Comparison of ENCODE assay signal across 8 cellular contexts in the genomic region with DNA sequence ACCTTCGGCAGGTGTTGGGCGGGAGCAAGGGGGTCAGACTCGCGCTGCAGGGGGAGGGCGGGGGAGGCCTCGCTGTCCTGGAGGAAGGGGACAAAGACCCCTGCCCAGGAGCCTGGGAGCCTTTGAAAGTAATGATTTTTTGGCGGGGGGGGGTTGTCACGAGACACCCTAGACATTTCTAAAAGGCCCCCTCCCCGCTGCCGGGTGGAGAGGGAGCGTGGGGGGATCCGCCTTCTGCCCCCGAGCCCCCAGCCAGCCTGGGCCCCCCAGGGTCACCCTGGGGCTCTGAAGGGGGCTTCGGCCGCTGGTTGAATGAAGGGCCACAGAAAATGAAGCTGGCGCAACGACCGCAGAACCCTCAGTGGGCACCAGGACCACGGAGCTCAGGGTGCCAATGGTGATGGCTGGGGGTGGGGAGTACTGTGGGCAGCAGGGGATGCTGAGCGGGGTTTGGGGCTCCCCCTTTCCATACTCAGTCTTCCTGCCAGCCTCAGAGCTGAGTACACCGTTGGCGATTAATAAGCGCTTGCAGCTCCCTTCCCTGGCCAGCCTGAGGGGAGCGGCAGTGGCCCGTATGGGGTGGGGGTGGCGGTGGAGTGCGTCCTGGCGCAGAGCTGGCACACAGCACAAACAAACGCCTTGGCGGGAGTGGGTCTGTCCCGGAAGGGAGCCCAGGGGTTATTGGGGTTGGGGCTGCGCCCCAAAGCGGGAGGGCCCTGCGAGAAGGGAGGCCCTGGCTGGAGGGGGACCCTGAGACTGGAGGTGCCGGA. TPM values are rescaled to one million over a fixed set of nuclear protein-coding genes. Genes with fewer than 3 reads are reported as not detected.
DNase-seq lines count a peak whose midpoint lies in the region; ATAC-seq and TF ChIP-seq lines count a peak whose summit lies in the region.

No MANE protein-coding gene starts in this region.

- H3K9me3 Mint-ChIP-seq in CD4-positive, alpha-beta memory T cell = peaks cover 0 to 5% (median 0%) of the 10 kb centered on the region in 8 donors
- peaks cover 4% of the 10 kb centered on the region for H3K9me3 Mint-ChIP-seq in MCF 10A (ENCODE audit: unreplicated experiment)

- H3K4me1 ChIP-seq in CD4-positive, alpha-beta memory T cell (ENCODE audit: insufficient read depth, low read length) = peaks cover 30% of the 10 kb centered on the region
- H3K4me1 ChIP-seq in mucosa of rectum (ENCODE audit: control insufficient read depth in 2 of 2, insufficient read depth in 2 of 2, low read length in 2 of 2) = peaks cover 34 to 47% of the 10 kb centered on the region in 2 donors
- H3K4me1 ChIP-seq in uterus = peaks cover 0 to 36% of the 10 kb centered on the region in 2 donors

- TF ChIP-seq CTCF in MCF 10A (IDR thresholded peaks at IDR 0.05; ENCODE audit: unreplicated experiment) = no peak
- no peak for TF ChIP-seq CTCF in uterus (IDR thresholded peaks at IDR 0.05)

- H3K27me3 ChIP-seq in CD4-positive, alpha-beta memory T cell (ENCODE audit: insufficient read depth, low read length) = no peaks in the 10 kb centered on the region
- H3K27me3 ChIP-seq in mucosa of rectum (ENCODE audit: control insufficient read depth in 2 of 2, insufficient read depth in 2 of 2, low read length in 2 of 2) (no peaks in the 10 kb centered on the region), uterus (peaks cover 0 to 5% of the 10 kb centered on the region in 2 donors)

- peaks cover 0 to 2% of the 10 kb centered on the region in 2 donors for H3K36me3 Mint-ChIP-seq in CD4-positive, alpha-beta memory T cell
- peaks cover 8% of the 10 kb centered on the region for H3K36me3 Mint-ChIP-seq in MCF 10A (ENCODE audit: insufficient read depth, unreplicated experiment)

- intact Hi-C loops in CD4-positive, alpha-beta memory T cell (cut with micrococcal nuclease) = loop anchor here (5.0 kb wide), 1 partner anchor 191 kb away; no protein-coding TSS in a partner anchor
- intact Hi-C loops in MCF 10A (cut with micrococcal nuclease) = no loop called here
- intact Hi-C loops in uterus (cut with DNase I; ENCODE audit: low total_unique reads) = no loop called here

- peak; percentile 38 to 76 (median 51) for DNase-seq in CD4-positive, alpha-beta memory T cell
- DNase-seq in NCI-H345 (lab: John Stamatoyannopoulos, UW) (peak; percentile 71), MCF 10A (ENCODE audit: unreplicated experiment) (no peak), uterus (peak in 1 of 2 donors; percentile 34), left lobe of liver (ENCODE audit: low spot score) (no peak), NCI-H1436 treated with DMSO at 0.1 percent for 48 hours (lab: John Stamatoyannopoulos, UW) (no peak), foreskin melanocyte (no peak)

- POLR2A ChIA-PET in CD4-positive, alpha-beta memory T cell (lab: Charles Lee; ENCODE audit: partially characterized antibody) = interaction anchor here (0.6 to 5.7 kb wide), 11 partner anchors 8 to 368 kb away, joined by 3 to 72 read pairs (median 5); partner anchors contain the start of genes LSP1 and TOLLIP
- POLR2A ChIA-PET in MCF 10A (lab: Yijun Ruan, JAX) = interaction anchor here (0.9 to 2.6 kb wide), 3 partner anchors 14 to 26 kb away, joined by 3 to 16 read pairs (median 4); no protein-coding TSS in a partner anchor

- H3K4me1 Mint-ChIP-seq in CD4-positive, alpha-beta memory T cell = peaks cover 7 to 32% (median 10%) of the 10 kb centered on the region in 4 donors
- H3K4me1 Mint-ChIP-seq in MCF 10A (ENCODE audit: insufficient read depth, unreplicated experiment) = peaks cover 13% of the 10 kb centered on the region

- H3K27ac Mint-ChIP-seq in CD4-positive, alpha-beta memory T cell = peak overlapping the region; percentile 91 to 97 (median 95)
- H3K27ac Mint-ChIP-seq in MCF 10A (ENCODE audit: low read depth, unreplicated experiment) = no peak overlapping the region

- peak overlapping the region; percentile 42 to 58 for H3K4me3 ChIP-seq in CD4-positive, alpha-beta memory T cell (ENCODE audit: low read length in 2 of 2)
- H3K4me3 ChIP-seq in mucosa of rectum (ENCODE audit: low read length in 2 of 2) = peak overlapping the region; percentile 69 to 71
- peak overlapping the region; percentile 18 to 44 for H3K4me3 ChIP-seq in uterus

- CTCF ChIA-PET in CD4-positive, alpha-beta memory T cell (lab: Charles Lee; ENCODE audit: partially characterized antibody) = interaction anchor here (0.8 to 3.6 kb wide), 12 partner anchors 8 to 371 kb away, joined by 3 to 54 read pairs (median 8); partner anchors contain the start of gene KRTAP5-1
- CTCF ChIA-PET in MCF 10A (lab: Yijun Ruan, JAX) = interaction anchor here (0.5 to 2.9 kb wide), 10 partner anchors 9 to 1125 kb away, joined by 3 to 94 read pairs (median 6); no protein-coding TSS in a partner anchor

- peak overlapping the region; percentile 78 to 95 (median 86) for H3K4me3 Mint-ChIP-seq in CD4-positive, alpha-beta memory T cell
- peak overlapping the region; percentile 42 for H3K4me3 Mint-ChIP-seq in MCF 10A (ENCODE audit: unreplicated experiment)

- TF ChIP-seq POLR2A in uterus (IDR thresholded peaks at IDR 0.05) = peak in 1 of 2 donors; percentile 3

- H3K27me3 Mint-ChIP-seq in CD4-positive, alpha-beta memory T cell = no peaks in the 10 kb centered on the region
- H3K27me3 Mint-ChIP-seq in MCF 10A (ENCODE audit: insufficient read depth, unreplicated experiment) = no peaks in the 10 kb centered on the region

- no peaks in the 10 kb centered on the region for H3K36me3 ChIP-seq in CD4-positive, alpha-beta memory T cell (ENCODE audit: insufficient read depth, low read length)
- H3K36me3 ChIP-seq in mucosa of rectum (ENCODE audit: control insufficient read depth in 2 of 2, insufficient read depth in 2 of 2, low read length in 2 of 2) = no peaks in the 10 kb centered on the region
- H3K36me3 ChIP-seq in uterus = no peaks in the 10 kb centered on the region

- no peaks in the 10 kb centered on the region for H3K9me3 ChIP-seq in CD4-positive, alpha-beta memory T cell (ENCODE audit: control insufficient read depth in 1 of 2, low read length in 2 of 2)
- no peaks in the 10 kb centered on the region for H3K9me3 ChIP-seq in mucosa of rectum (ENCODE audit: control insufficient read depth in 2 of 2, low read length in 2 of 2)
- no peaks in the 10 kb centered on the region for H3K9me3 ChIP-seq in uterus

- no TSS peak for BruUV-seq in MCF 10A (replicated peaks; lab: Mats Ljungman, UMichigan)

- peak overlapping the region; percentile 92 for H3K27ac ChIP-seq in CD4-positive, alpha-beta memory T cell (ENCODE audit: low read depth, low read length)
- peak overlapping the region; percentile 96 to 97 for H3K27ac ChIP-seq in mucosa of rectum (ENCODE audit: low read depth in 2 of 2, low read length in 2 of 2)
- peak overlapping the region; percentile 67 to 69 for H3K27ac ChIP-seq in uterus

- ATAC-seq in left lobe of liver = no peak

- H3K9ac ChIP-seq in mucosa of rectum (ENCODE audit: low read depth in 1 of 2, low read length in 2 of 2) = peak overlapping the region; percentile 88 to 95

RNA-seq across cellular contexts. Expression of gene DUSP8, which starts 1.2 kb away (rescaled TPM):
- total RNA-seq in CD4-positive, alpha-beta memory T cell = 1 to 10 TPM; 5.8 TPM
- 1 to 10 TPM in 1 of 2 donors, not detected in 1; 1.5 TPM for polyA plus RNA-seq in CD4-positive, alpha-beta memory T cell
- 10.4 and 17.6 TPM in 2 replicates for total RNA-seq in MCF 10A (2022)
- 10 to 100 TPM in 1 of 4 donors, 1 to 10 TPM in 2, under 1 TPM in 1; under 0.01 to 21.7 (median 3.1) TPM for total RNA-seq in uterus
- 0.23 TPM for total RNA-seq in left lobe of liver

RNA-seq across cellular contexts. Expression of gene KRTAP5-1, which starts 11.8 kb away (rescaled TPM):
- total RNA-seq in CD4-positive, alpha-beta memory T cell = not detected
- polyA plus RNA-seq in CD4-positive, alpha-beta memory T cell = under 1 TPM in 1 of 2 donors, not detected in 1; 0.29 TPM
- total RNA-seq in MCF 10A (2022) = not detected in 2 replicates
- not detected for total RNA-seq in uterus
- not detected for total RNA-seq in left lobe of liver

RNA-seq across cellular contexts. Expression of gene KRTAP5-2, which starts 24.8 kb away (rescaled TPM):
- total RNA-seq in CD4-positive, alpha-beta memory T cell = not detected
- polyA plus RNA-seq in CD4-positive, alpha-beta memory T cell = not detected
- total RNA-seq in MCF 10A (2022) (not detected in 2 replicates), uterus (not detected), left lobe of liver (not detected)

RNA-seq across cellular contexts. Expression of gene KRTAP5-3, which starts 35.0 kb away (rescaled TPM):
- not detected for total RNA-seq in CD4-positive, alpha-beta memory T cell
- polyA plus RNA-seq in CD4-positive, alpha-beta memory T cell = not detected
- total RNA-seq in MCF 10A (2022) (not detected in 2 replicates), uterus (not detected), left lobe of liver (not detected)

RNA-seq across cellular contexts. Expression of gene KRTAP5-4, which starts 48.7 kb away (rescaled TPM):
- total RNA-seq in CD4-positive, alpha-beta memory T cell = not detected
- not detected for polyA plus RNA-seq in CD4-positive, alpha-beta memory T cell
- not detected in 2 replicates for total RNA-seq in MCF 10A (2022)
- total RNA-seq in uterus = not detected
- not detected for total RNA-seq in left lobe of liver

Comparison
In these comparisons a context has a peak if more than half of its experiments do, and no peak if none do; other contexts are left out.
1. DNase-seq: peak in CD4-positive, alpha-beta memory T cell (5 of 5) and NCI-H345 (single experiment); none in MCF 10A (single experiment), left lobe of liver (single experiment), NCI-H1436 treated with DMSO at 0.1 percent for 48 hours (single experiment) and foreskin melanocyte (single experiment).
2. Peak in every context shown above with its lines, with median percentiles within 50 percentile points of each other: H3K27ac ChIP-seq and H3K4me3 ChIP-seq.